Comparison of ENCODE assay signal across 8 cellular contexts in genomic region chr18:8703781-8704301, GRCh38. TPM values are rescaled to one million over a fixed set of nuclear protein-coding genes. Genes with fewer than 3 reads are reported as not detected.
A peak's percentile ranks its signal among the peaks of the same experiment; 100 is the strongest.
DNase-seq lines count a peak whose midpoint lies in the region; ATAC-seq and TF ChIP-seq lines count a peak whose summit lies in the region.

No MANE protein-coding gene starts in this region.

- H3K36me3 ChIP-seq in stomach: no peaks in the 10 kb centered on the region

- H3K27me3 ChIP-seq in stomach: peaks cover 0 to 33% (median 10%) of the 10 kb centered on the region in 3 donors

- H3K36me3 Mint-ChIP-seq in T-helper 2 cell treated with Interferon-gamma antibody and Interleukin-4, amounts not matched to agents 5 μg/mL and 100 μg/mL, for 36 hours (ENCODE audit: low read depth): peaks cover 3% of the 10 kb centered on the region
- peaks cover 1 to 4% of the 10 kb centered on the region in 2 donors for H3K36me3 Mint-ChIP-seq in activated T-cell treated with anti-CD3 and anti-CD28 coated beads, Interleukin-2, amount 50 U/mL, for 72 hours (ENCODE audit: insufficient read depth in 2 of 2)
- peaks cover 0 to 3% (median 0%) of the 10 kb centered on the region in 3 donors for H3K36me3 Mint-ChIP-seq in immature natural killer cell

- peak overlapping the region in 4 of 5 donors; percentile 83 to 95 (median 87) for H3K27ac ChIP-seq in stomach

- TF ChIP-seq EP300 in stomach (IDR thresholded peaks at IDR 0.05): no peak

- no peak for DNase-seq in T-helper 2 cell treated with Interferon-gamma antibody and Interleukin-4, amounts not matched to agents 5 μg/mL and 100 μg/mL, for 36 hours (ENCODE audit: low spot score)
- DNase-seq in T-helper 2 cell: no peak
- DNase-seq in activated T-cell treated with anti-CD3 and anti-CD28 coated beads, Interleukin-2, amount 50 U/mL, for 72 hours: no peak
- no peak for DNase-seq in immature natural killer cell
- no peak for DNase-seq in stomach
- DNase-seq in NCI-H1105 treated with DMSO at 0.1 percent for 48 hours (lab: John Stamatoyannopoulos, UW): no peak

- peaks cover 15% of the 10 kb centered on the region for H3K4me1 Mint-ChIP-seq in T-helper 2 cell treated with Interferon-gamma antibody and Interleukin-4, amounts not matched to agents 5 μg/mL and 100 μg/mL, for 36 hours (ENCODE audit: low read depth)
- peaks cover 15% of the 10 kb centered on the region for H3K4me1 Mint-ChIP-seq in activated T-cell treated with anti-CD3 and anti-CD28 coated beads, Interleukin-2, amount 50 U/mL, for 72 hours (ENCODE audit: low read depth)
- peaks cover 15 to 23% of the 10 kb centered on the region in 2 donors for H3K4me1 Mint-ChIP-seq in immature natural killer cell

- H3K4me3 ChIP-seq in stomach: peak overlapping the region; percentile 71 to 91 (median 76)

- TF ChIP-seq POLR2A in stomach (IDR thresholded peaks at IDR 0.05): no peak

- ATAC-seq in activated T-cell treated with anti-CD3 and anti-CD28 coated beads, Interleukin-2, amount 50 U/mL, for 72 hours (replicated peaks in 1 of 2): no peak
- ATAC-seq in HG03159 (IDR thresholded peaks at IDR 0.05; ENCODE audit: unreplicated experiment): no peak
- ATAC-seq in GM19463 (IDR thresholded peaks at IDR 0.05; ENCODE audit: unreplicated experiment): no peak

- peaks cover 26 to 41% (median 34%) of the 10 kb centered on the region in 4 donors for H3K4me1 ChIP-seq in stomach

- H3K4me3 Mint-ChIP-seq in T-helper 2 cell treated with Interferon-gamma antibody and Interleukin-4, amounts not matched to agents 5 μg/mL and 100 μg/mL, for 36 hours: peak overlapping the region; percentile 89
- peak overlapping the region; percentile 96 to 97 for H3K4me3 Mint-ChIP-seq in activated T-cell treated with anti-CD3 and anti-CD28 coated beads, Interleukin-2, amount 50 U/mL, for 72 hours
- H3K4me3 Mint-ChIP-seq in immature natural killer cell: peak overlapping the region; percentile 84 to 90 (median 88)

- WGBS in stomach, 5 donors: 44 to 56% (median 48%) methylated on average over 16 of the region's 16 CpGs

- intact Hi-C loops in stomach (cut with DNase I; ENCODE audit: low total_unique reads): no loop called here

- no peak overlapping the region for H3K27ac Mint-ChIP-seq in T-helper 2 cell treated with Interferon-gamma antibody and Interleukin-4, amounts not matched to agents 5 μg/mL and 100 μg/mL, for 36 hours
- H3K27ac Mint-ChIP-seq in activated T-cell treated with anti-CD3 and anti-CD28 coated beads, Interleukin-2, amount 50 U/mL, for 72 hours: no peak overlapping the region
- H3K27ac Mint-ChIP-seq in immature natural killer cell: no peak overlapping the region

- no peak for TF ChIP-seq CTCF in stomach (IDR thresholded peaks at IDR 0.05)

- peaks cover 68% of the 10 kb centered on the region for H3K27me3 Mint-ChIP-seq in T-helper 2 cell treated with Interferon-gamma antibody and Interleukin-4, amounts not matched to agents 5 μg/mL and 100 μg/mL, for 36 hours (ENCODE audit: low read depth)
- H3K27me3 Mint-ChIP-seq in activated T-cell treated with anti-CD3 and anti-CD28 coated beads, Interleukin-2, amount 50 U/mL, for 72 hours (ENCODE audit: low read depth): peaks cover 70% of the 10 kb centered on the region
- peaks cover 22 to 38% (median 34%) of the 10 kb centered on the region in 3 donors for H3K27me3 Mint-ChIP-seq in immature natural killer cell (ENCODE audit: low read depth in 3 of 3)

- no peaks in the 10 kb centered on the region for H3K9me3 Mint-ChIP-seq in T-helper 2 cell treated with Interferon-gamma antibody and Interleukin-4, amounts not matched to agents 5 μg/mL and 100 μg/mL, for 36 hours
- no peaks in the 10 kb centered on the region for H3K9me3 Mint-ChIP-seq in activated T-cell treated with anti-CD3 and anti-CD28 coated beads, Interleukin-2, amount 50 U/mL, for 72 hours
- H3K9me3 Mint-ChIP-seq in immature natural killer cell: peaks cover 0 to 5% (median 0%) of the 10 kb centered on the region in 6 donors

- H3K9me3 ChIP-seq in stomach: no peaks in the 10 kb centered on the region

RNA-seq across cellular contexts. Expression of gene MTCL1, which starts 1.5 kb away (rescaled TPM):
- total RNA-seq in activated T-cell treated with anti-CD3 and anti-CD28 coated beads, Interleukin-2, amount 50 U/mL, for 72 hours: under 1 TPM; 0.38 to 0.51 TPM
- polyA plus RNA-seq in immature natural killer cell (not detected), stomach (1 to 10 TPM; 2.3 to 9.5 (median 5.5) TPM)
- total RNA-seq in stomach: 100 to 1,000 TPM in 1 of 5 donors, 10 to 100 TPM in 4; 13.6 to 225 (median 37.7) TPM

Comparison
In these comparisons a context has a peak if more than half of its experiments do, and no peak if none do; other contexts are left out.
1. RNA of gene MTCL1, which starts 1.5 kb away (total RNA-seq): 13.6 to 225 TPM in stomach; 0.38 to 0.51 TPM in activated T-cell treated with anti-CD3 and anti-CD28 coated beads, Interleukin-2, amount 50 U/mL, for 72 hours; every median in the first group is over 4 times any median in the second.
2. Peak in every context shown above with its lines, with median percentiles within 50 percentile points of each other: H3K4me3 Mint-ChIP-seq.